In genomic region chr6:152351742-152352141, GRCh38 we compare ENCODE assay signal across 1 cellular context.
TF ChIP-seq lines count a peak whose summit lies in the region.

No MANE protein-coding gene starts in this region.

TF ChIP-seq in WTC11, 78 proteins besides CTCF, POLR2A, EP300 and RAD21 (continued from another document):
- TF ChIP-seq NFE2L1 (CRISPR knock-in tag; IDR thresholded peaks at IDR 0.05) (no peak), AFF4 (CRISPR knock-in tag; IDR thresholded peaks at IDR 0.05; ENCODE audit: borderline replicate concordance) (no peak), TCF7 (CRISPR knock-in tag; IDR thresholded peaks at IDR 0.05; ENCODE audit: low read depth) (no peak), ESRRA (CRISPR knock-in tag; IDR thresholded peaks at IDR 0.05; ENCODE audit: borderline replicate concordance) (no peak), TP53 (CRISPR knock-in tag; IDR thresholded peaks at IDR 0.05) (no peak), ZNF671 (CRISPR knock-in tag; IDR thresholded peaks at IDR 0.05) (no peak)
TF ChIP-seq in WTC11: peak in this region for 0.
